In genomic region chr20:59412896-59413295, GRCh38 we compare ENCODE assay signal across 18 cellular contexts.
DNase-seq lines count a peak whose midpoint lies in the region; ATAC-seq, FAIRE-seq and TF ChIP-seq lines count a peak whose summit lies in the region.
"Had no signal": no experiment of that assay in that cellular context is flagged by ENCODE, and none has a peak within 500 bp of the region (broad histone marks: within the 10 kb centered on the region; RNA-seq: fewer than 3 reads in every experiment).

No MANE protein-coding gene starts in this region.

- FAIRE-seq in HepG2 (lab: Jason Lieb, UNC), result no peak
- FAIRE-seq: small intestine had no signal

- POLR2A ChIA-PET in HepG2 (lab: Yijun Ruan, JAX), result no interaction called here

- in situ Hi-C loops in HepG2 (cut with HindIII; ENCODE audit: extremely low pct_ligation_motif_present, low pct_unique_long_range_greater_than_20kb), result no loop called here

- peak overlapping the region; percentile 55 for H3K4me3 Mint-ChIP-seq in glutamatergic neuron (ENCODE audit: unreplicated experiment)
- H3K4me3 Mint-ChIP-seq in type B pancreatic cell, result peak overlapping the region; percentile 24
- H3K4me3 Mint-ChIP-seq: activated CD4-positive, alpha-beta memory T cell treated with anti-CD3 and anti-CD28 coated beads for 36 hours; activated naive CD8-positive, alpha-beta T cell treated with anti-CD3 and anti-CD28 coated beads, Interleukin-2, amount 50 U/mL, for 24 hours; activated T-cell treated with anti-CD3 and anti-CD28 coated beads, Interleukin-2, amount 50 U/mL, for 4 hours had no signal

- H3K27ac Mint-ChIP-seq in glutamatergic neuron (ENCODE audit: unreplicated experiment) (peak overlapping the region; percentile 75), type B pancreatic cell (peak overlapping the region; percentile 55)
- H3K27ac Mint-ChIP-seq: activated CD4-positive, alpha-beta memory T cell treated with anti-CD3 and anti-CD28 coated beads for 36 hours; activated naive CD8-positive, alpha-beta T cell treated with anti-CD3 and anti-CD28 coated beads, Interleukin-2, amount 50 U/mL, for 24 hours had no signal

- no peak for TF ChIP-seq RAD21 in HepG2 (CRISPR knock-in tag; IDR thresholded peaks at IDR 0.05)

- no peaks in the 10 kb centered on the region for H3K9me3 ChIP-seq in HepG2 (ENCODE audit: low read length)
- no peaks in the 10 kb centered on the region for H3K9me3 ChIP-seq in right lobe of liver
- no peaks in the 10 kb centered on the region for H3K9me3 ChIP-seq in OCI-LY3 (ENCODE audit: insufficient read depth, low read length)
- H3K9me3 ChIP-seq: ovary, thoracic aorta had no signal

- H3K36me3 ChIP-seq in HepG2 (replicated peaks in 1 of 2; ENCODE audit: control insufficient read depth in 1 of 2, insufficient read depth in 2 of 2, low read length in 2 of 2), result no peaks in the 10 kb centered on the region
- no peaks in the 10 kb centered on the region for H3K36me3 ChIP-seq in right lobe of liver
- H3K36me3 ChIP-seq in OCI-LY3 (replicated peaks; ENCODE audit: low read depth, low read length), result no peaks in the 10 kb centered on the region
- H3K36me3 ChIP-seq: ovary, thoracic aorta had no signal

- TF ChIP-seq CTCF in HepG2 (CRISPR knock-in tag; IDR thresholded peaks at IDR 0.05) (no peak), right lobe of liver (IDR thresholded peaks at IDR 0.05) (no peak), OCI-LY3 (IDR thresholded peaks at IDR 0.05; ENCODE audit: low read depth, low read length) (peak; percentile 20; the same call in 1 of the 2 replicates), glutamatergic neuron (IDR thresholded peaks at IDR 0.05; ENCODE audit: partially characterized antibody, unreplicated experiment) (no peak), type B pancreatic cell (conservative IDR thresholded peaks at IDR 0.05) (peak; percentile 59)

- H3K9ac ChIP-seq in HepG2 (ENCODE audit: insufficient read depth, low read depth, low read length) (no peak overlapping the region), OCI-LY3 (ENCODE audit: low read length) (no peak overlapping the region)

- intact Hi-C loops in HepG2 (cut with micrococcal nuclease; ENCODE audit: unreplicated experiment) (no loop called here), right lobe of liver (cut with DNase I) (no loop called here)

- H3K79me2 ChIP-seq in HepG2 (ENCODE audit: insufficient read depth, low read length), result no peaks in the 10 kb centered on the region
- H3K79me2 ChIP-seq in OCI-LY3 (ENCODE audit: low read length), result no peaks in the 10 kb centered on the region

- H3K4me1 Mint-ChIP-seq in glutamatergic neuron (ENCODE audit: low read depth, unreplicated experiment) (peaks cover 15% of the 10 kb centered on the region), type B pancreatic cell (ENCODE audit: unreplicated experiment) (peaks cover 25% of the 10 kb centered on the region)
- H3K4me1 Mint-ChIP-seq: activated naive CD8-positive, alpha-beta T cell treated with anti-CD3 and anti-CD28 coated beads, Interleukin-2, amount 50 U/mL, for 24 hours had no signal

- H3K36me3 Mint-ChIP-seq in glutamatergic neuron (ENCODE audit: unreplicated experiment), result no peaks in the 10 kb centered on the region
- no peaks in the 10 kb centered on the region for H3K36me3 Mint-ChIP-seq in type B pancreatic cell
- H3K36me3 Mint-ChIP-seq: activated CD4-positive, alpha-beta memory T cell treated with anti-CD3 and anti-CD28 coated beads for 36 hours had no signal

- CTCF ChIA-PET in HepG2 (lab: Yijun Ruan, JAX; ENCODE audit: low intra/inter-chr PET ratio, low total read pairs), result no interaction called here

- H3K27me3 Mint-ChIP-seq in glutamatergic neuron (ENCODE audit: unreplicated experiment) (peaks cover 10% of the 10 kb centered on the region), type B pancreatic cell (peaks cover 16% of the 10 kb centered on the region)

- TF ChIP-seq POLR2A in HepG2 (IDR thresholded peaks at IDR 0.05; ENCODE audit: insufficient read depth in 1 of 2, low read depth in 2 of 2, low read length in 2 of 2) (no peak), right lobe of liver (IDR thresholded peaks at IDR 0.05) (no peak)

- H2AFZ ChIP-seq in HepG2 (ENCODE audit: low read length) (no peak overlapping the region), OCI-LY3 (ENCODE audit: low read depth, low read length) (no peak overlapping the region)

- H4K20me1 ChIP-seq in HepG2 (ENCODE audit: insufficient read depth, low read length), result no peaks in the 10 kb centered on the region
- no peaks in the 10 kb centered on the region for H4K20me1 ChIP-seq in OCI-LY3 (ENCODE audit: insufficient read depth, low read length)

- no TSS peak for BruUV-seq in HepG2 (replicated peaks; lab: Mats Ljungman, UMichigan)

- H3K4me3 ChIP-seq in HepG2 (replicated peaks in 1 of 3; ENCODE audit: insufficient read depth in 1 of 3, low read depth in 2 of 3, low read length in 3 of 3) (no peak overlapping the region), right lobe of liver (no peak overlapping the region), OCI-LY3 (ENCODE audit: low read length) (no peak overlapping the region)
- H3K4me3 ChIP-seq: ovary, thoracic aorta had no signal

- peaks cover 16 to 66% of the 10 kb centered on the region in 2 experiments; a peak in 4 of 5 replicates for H3K27me3 ChIP-seq in HepG2 (ENCODE audit: control insufficient read depth in 1 of 2, insufficient read depth in 2 of 2, low read length in 2 of 2)
- H3K27me3 ChIP-seq in right lobe of liver, result no peaks in the 10 kb centered on the region
- peaks cover 54% of the 10 kb centered on the region for H3K27me3 ChIP-seq in OCI-LY3 (ENCODE audit: low read depth, low read length)
- H3K27me3 ChIP-seq: ovary had no signal

- H3K9me3 Mint-ChIP-seq in glutamatergic neuron (ENCODE audit: unreplicated experiment) (peaks cover 5% of the 10 kb centered on the region), type B pancreatic cell (peaks cover 14% of the 10 kb centered on the region)
- H3K9me3 Mint-ChIP-seq: activated CD4-positive, alpha-beta memory T cell treated with anti-CD3 and anti-CD28 coated beads for 36 hours; activated naive CD8-positive, alpha-beta T cell treated with anti-CD3 and anti-CD28 coated beads, Interleukin-2, amount 50 U/mL, for 24 hours; activated T-cell treated with anti-CD3 and anti-CD28 coated beads, Interleukin-2, amount 50 U/mL, for 4 hours had no signal

- H3K4me2 ChIP-seq in HepG2 (ENCODE audit: low read depth, low read length) (no peak overlapping the region), OCI-LY3 (ENCODE audit: low read length) (no peak overlapping the region)

- no peaks in the 10 kb centered on the region for H3K4me1 ChIP-seq in HepG2 (ENCODE audit: insufficient read depth, low read length)
- no peaks in the 10 kb centered on the region for H3K4me1 ChIP-seq in right lobe of liver
- no peaks in the 10 kb centered on the region for H3K4me1 ChIP-seq in OCI-LY3 (ENCODE audit: low read length)

- H3K27ac ChIP-seq in HepG2 (ENCODE audit: extremely low read length, insufficient read depth, low read length), result no peak overlapping the region
- no peak overlapping the region for H3K27ac ChIP-seq in right lobe of liver
- H3K27ac ChIP-seq in OCI-LY3 (ENCODE audit: low read length), result no peak overlapping the region
- H3K27ac ChIP-seq: ovary, thoracic aorta had no signal

- TF ChIP-seq EP300 in HepG2 (IDR thresholded peaks at IDR 0.05; ENCODE audit: low read depth in 2 of 2, low read length in 2 of 2) (no peak), HepG2 (CRISPR knock-in tag; IDR thresholded peaks at IDR 0.05; ENCODE audit: borderline replicate concordance) (no peak)

- ATAC-seq in HepG2 (no peak; the same call in 2 of the 3 replicates), right lobe of liver (no peak), GM19395 (IDR thresholded peaks at IDR 0.05; ENCODE audit: unreplicated experiment) (no peak)
- ATAC-seq: activated naive CD8-positive, alpha-beta T cell treated with anti-CD3 and anti-CD28 coated beads, Interleukin-2, amount 50 U/mL, for 24 hours; activated T-cell treated with anti-CD3 and anti-CD28 coated beads, Interleukin-2, amount 50 U/mL, for 4 hours; left colon had no signal

- DNase-seq in HepG2 (ENCODE audit: low spot score), result no peak
- no peak for DNase-seq in right lobe of liver
- DNase-seq in glutamatergic neuron, result no peak
- DNase-seq in type B pancreatic cell (ENCODE audit: extremely low spot score, unreplicated experiment), result no peak
- no peak for DNase-seq in amniotic stem cell (lab: John Stamatoyannopoulos, UW)
- no peak for DNase-seq in NOMO-1 (lab: John Stamatoyannopoulos, UW; ENCODE audit: unreplicated experiment in 2 of 2)
- DNase-seq: activated CD4-positive, alpha-beta memory T cell treated with anti-CD3 and anti-CD28 coated beads for 36 hours; activated naive CD8-positive, alpha-beta T cell treated with anti-CD3 and anti-CD28 coated beads, Interleukin-2, amount 50 U/mL, for 24 hours; activated T-cell treated with anti-CD3 and anti-CD28 coated beads, Interleukin-2, amount 50 U/mL, for 4 hours; left colon; MV-4-11; NCI-H2107; ovary; small intestine; SW 1271 had no signal

- 18% methylated on average over 3 of the region's 6 CpGs for WGBS in HepG2 (ENCODE audit: low lambda C conversion rate)
- WGBS in right lobe of liver (ENCODE audit: insufficient coverage, low coverage, low lambda C conversion rate, missing lambda C conversion rate), result 53% methylated on average over 5 of the region's 6 CpGs

TF ChIP-seq in HepG2, 621 proteins besides CTCF, POLR2A, EP300 and RAD21:
- TF ChIP-seq STAG1 (CRISPR knock-in tag; IDR thresholded peaks at IDR 0.05) (peak; percentile 42; the same call in 1 of the 2 replicates), GATAD1 (CRISPR knock-in tag; IDR thresholded peaks at IDR 0.05) (no peak), TRIM24 (CRISPR knock-in tag; IDR thresholded peaks at IDR 0.05) (no peak)
TF ChIP-seq in HepG2: peak in this region for 1.

Comparison
In these comparisons a context has a peak if more than half of its experiments do, and no peak if none do; other contexts are left out.
1. CTCF ChIP-seq: peak in OCI-LY3 (single experiment) and type B pancreatic cell (single experiment); none in HepG2 (single experiment), right lobe of liver (0 of 4) and glutamatergic neuron (single experiment).